In genomic region chr2:202375611-202376408, GRCh38 we compare ENCODE assay signal across 8 cellular contexts. TPM values are rescaled to one million over a fixed set of nuclear protein-coding genes. Genes with fewer than 3 reads are reported as not detected.
DNase-seq lines count a peak whose midpoint lies in the region; ATAC-seq, FAIRE-seq and TF ChIP-seq lines count a peak whose summit lies in the region.

Gene BMPR2, plus strand, starts transcription at chr2:202376327. Its CDS starts 1,148 bp downstream, at chr2:202377475.

- H3K27ac ChIP-seq in prostate gland = peak within 1 kb of the TSS; percentile 95 to 99

- peak; percentile 81 for TF ChIP-seq POLR2A in GM12892 (IDR thresholded peaks at IDR 0.05; ENCODE audit: low read depth, low read length)
- TF ChIP-seq POLR2A in prostate gland (IDR thresholded peaks at IDR 0.05) = peak; percentile 84

- ATAC-seq in HG02840 (IDR thresholded peaks at IDR 0.05; ENCODE audit: low FRiP score, unreplicated experiment) (peak; percentile 68), left ventricle myocardium superior (peak; percentile 90)

- peak in 1 of 4 experiments; percentile 12 for TF ChIP-seq CTCF in prostate gland (IDR thresholded peaks at IDR 0.05)

- no peaks in the 10 kb centered on the region for H3K36me3 ChIP-seq in prostate gland

- no peaks in the 10 kb centered on the region for H3K9me3 ChIP-seq in prostate gland

- peak; percentile 86 for FAIRE-seq in GM12892 (lab: Jason Lieb, UNC)

- under 1% methylated on average over 70 of the region's 70 CpGs for WGBS in prostate gland

- no peaks in the 10 kb centered on the region for H3K4me1 ChIP-seq in prostate gland (replicated peaks)

- H3K27me3 ChIP-seq in prostate gland (replicated peaks; ENCODE audit: insufficient read depth) = no peaks in the 10 kb centered on the region

- peak; percentile 56 for DNase-seq in GM12892 (ENCODE audit: insufficient read length)
- peak; percentile 47 for DNase-seq in NCI-H1436 treated with DMSO at 0.1 percent for 48 hours (lab: John Stamatoyannopoulos, UW)
- peak; percentile 72 to 84 (median 76) for DNase-seq in T-helper 1 cell
- peak; percentile 28 to 92 (median 79) for DNase-seq in amygdala (lab: John Stamatoyannopoulos, UW)
- peak; percentile 94 for DNase-seq in left ventricle myocardium superior
- peak; percentile 92 for DNase-seq in prostate gland (ENCODE audit: low spot score)
- peak; percentile 89 for DNase-seq in ureter (ENCODE audit: low spot score)

- intact Hi-C loops in left ventricle myocardium superior (cut with micrococcal nuclease) = loop anchor here (10.0 kb wide), 1 partner anchor 61 kb away; no protein-coding TSS in a partner anchor
- intact Hi-C loops in prostate gland (cut with DNase I) = loop anchor here (5.0 to 10.0 kb wide), 2 partner anchors 109 to 169 kb away; partner anchors contain the start of gene NOP58

- H3K4me3 ChIP-seq in prostate gland = peak within 1 kb of the TSS; percentile 84 to 97

RNA-seq across cellular contexts. Expression of gene BMPR2, which starts in this region (rescaled TPM):
- polyA plus RNA-seq in GM12892 (2012; ENCODE audit: missing spikeins) = 14.5 TPM
- total RNA-seq in left ventricle myocardium superior (50.0 TPM), prostate gland (10 to 100 TPM; 41.1 to 69.9 TPM), ureter (74.6 TPM)

Comparison
In these comparisons a context has a peak if more than half of its experiments do, and no peak if none do; other contexts are left out.
1. Peak in every context shown above with its lines: DNase-seq, ATAC-seq, H3K4me3 ChIP-seq and H3K27ac ChIP-seq.